ENCODE assay signal across 13 cellular contexts in genomic region chr22:48096846-48097665, GRCh38.
A peak's percentile ranks its signal among the peaks of the same experiment; 100 is the strongest.
DNase-seq lines count a peak whose midpoint lies in the region; ATAC-seq and TF ChIP-seq lines count a peak whose summit lies in the region.
"Had no signal": no experiment of that assay in that cellular context is flagged by ENCODE, and none has a peak within 500 bp of the region (broad histone marks: within the 10 kb centered on the region; RNA-seq: fewer than 3 reads in every experiment).

No MANE protein-coding gene starts in this region.

- ATAC-seq in natural killer cell (no peak), GM21381 (IDR thresholded peaks at IDR 0.05; ENCODE audit: unreplicated experiment) (no peak), GM18868 (IDR thresholded peaks at IDR 0.05; ENCODE audit: unreplicated experiment) (no peak)

- H3K27me3 ChIP-seq in WERI-Rb-1 (ENCODE audit: insufficient read depth, low read depth, severe bottlenecking): no peaks in the 10 kb centered on the region
- H3K27me3 ChIP-seq: hepatocyte had no signal

- TF ChIP-seq CTCF in WERI-Rb-1 (IDR thresholded peaks at IDR 0.05; ENCODE audit: low read depth, low read length) (no peak), natural killer cell (IDR thresholded peaks at IDR 0.05) (no peak)

- H3K36me3 ChIP-seq in WERI-Rb-1: no peaks in the 10 kb centered on the region
- H3K36me3 ChIP-seq: MG63 had no signal

- peak overlapping the region; percentile 25 for H3K4me3 Mint-ChIP-seq in T-helper 1 cell treated with Interleukin-12 subunit alpha and Interleukin-12 subunit beta and Interleukin-4 antibody, amounts not matched to agents 30 μg/mL and 1 μg/mL, for 36 hours
- H3K4me3 Mint-ChIP-seq in natural killer cell: peak overlapping the region; percentile 43

- H3K9me3 Mint-ChIP-seq in T-helper 1 cell treated with Interleukin-12 subunit alpha and Interleukin-12 subunit beta and Interleukin-4 antibody, amounts not matched to agents 30 μg/mL and 1 μg/mL, for 36 hours: no peaks in the 10 kb centered on the region
- no peaks in the 10 kb centered on the region for H3K9me3 Mint-ChIP-seq in natural killer cell

- H3K9me3 ChIP-seq in WERI-Rb-1 (ENCODE audit: severe bottlenecking): no peaks in the 10 kb centered on the region
- H3K9me3 ChIP-seq: MG63 had no signal

- no peak overlapping the region for H3K4me3 ChIP-seq in WERI-Rb-1 (ENCODE audit: low read depth, low read length)
- H3K4me3 ChIP-seq: hepatocyte, MG63 had no signal

- peaks cover 6% of the 10 kb centered on the region for H3K36me3 Mint-ChIP-seq in T-helper 1 cell treated with Interleukin-12 subunit alpha and Interleukin-12 subunit beta and Interleukin-4 antibody, amounts not matched to agents 30 μg/mL and 1 μg/mL, for 36 hours (ENCODE audit: low read depth)
- no peaks in the 10 kb centered on the region for H3K36me3 Mint-ChIP-seq in natural killer cell

- intact Hi-C loops in natural killer cell (cut with micrococcal nuclease): loop anchor here (5.0 kb wide), 2 partner anchors 90 to 145 kb away; no protein-coding TSS in a partner anchor

- no peak overlapping the region for H3K27ac Mint-ChIP-seq in T-helper 1 cell treated with Interleukin-12 subunit alpha and Interleukin-12 subunit beta and Interleukin-4 antibody, amounts not matched to agents 30 μg/mL and 1 μg/mL, for 36 hours
- H3K27ac Mint-ChIP-seq in natural killer cell: peak overlapping the region; percentile 91

- H3K27me3 Mint-ChIP-seq in T-helper 1 cell treated with Interleukin-12 subunit alpha and Interleukin-12 subunit beta and Interleukin-4 antibody, amounts not matched to agents 30 μg/mL and 1 μg/mL, for 36 hours (ENCODE audit: low read depth): peaks cover 34% of the 10 kb centered on the region
- H3K27me3 Mint-ChIP-seq in natural killer cell (ENCODE audit: low read depth in 2 of 2): peaks cover 0 to 13% of the 10 kb centered on the region in 2 donors

- no peak overlapping the region; the same call in 1 of the 2 replicates for H3K27ac ChIP-seq in WERI-Rb-1
- H3K27ac ChIP-seq: hepatocyte had no signal

- TF ChIP-seq POLR2A in GM18526 (IDR thresholded peaks at IDR 0.05; ENCODE audit: extremely low read depth, insufficient read length): peak; percentile 30

- H3K4me1 Mint-ChIP-seq in T-helper 1 cell treated with Interleukin-12 subunit alpha and Interleukin-12 subunit beta and Interleukin-4 antibody, amounts not matched to agents 30 μg/mL and 1 μg/mL, for 36 hours (ENCODE audit: low read depth): peaks cover 32% of the 10 kb centered on the region
- H3K4me1 Mint-ChIP-seq in natural killer cell: peaks cover 44 to 64% of the 10 kb centered on the region in 2 donors

- DNase-seq in T-helper 1 cell: no peak
- DNase-seq in WERI-Rb-1: peak; percentile 64
- no peak for DNase-seq in natural killer cell
- no peak for DNase-seq in NOMO-1 (lab: John Stamatoyannopoulos, UW; ENCODE audit: unreplicated experiment in 2 of 2)
- DNase-seq: 8988T; activated naive CD4-positive, alpha-beta T cell treated with Interleukin-2 at 50 U/mL for 16 hours; MG63; NCI-H2081 had no signal
